ENCODE assay signal across 19 cellular contexts in genomic region chr15:92029767-92030166, GRCh38.
DNase-seq lines count a peak whose midpoint lies in the region; ATAC-seq, FAIRE-seq and TF ChIP-seq lines count a peak whose summit lies in the region.
"Had no signal": no experiment of that assay in that cellular context is flagged by ENCODE, and none has a peak within 500 bp of the region (broad histone marks: within the 10 kb centered on the region; RNA-seq: fewer than 3 reads in every experiment).

No MANE protein-coding gene starts in this region.

- TF ChIP-seq CTCF in esophagus squamous epithelium (IDR thresholded peaks at IDR 0.05) (no peak), vagina (IDR thresholded peaks at IDR 0.05) (no peak)

- 66 to 81% methylated on average over 10 of the region's 10 CpGs for WGBS in esophagus squamous epithelium, 2 donors
- WGBS in small intestine, 3 donors = 22 to 57% (median 38%) methylated on average over 10 of the region's 10 CpGs

- FAIRE-seq in small intestine (lab: Jason Lieb, UNC) = no peak
- FAIRE-seq: astrocyte, G401.6, RCC 7860 had no signal

- ATAC-seq in left colon = peak; percentile 65
- ATAC-seq in GM18868 (IDR thresholded peaks at IDR 0.05; ENCODE audit: unreplicated experiment) = no peak
- no peak for ATAC-seq in GM18870 (IDR thresholded peaks at IDR 0.05; ENCODE audit: unreplicated experiment)
- ATAC-seq: stimulated activated naive CD8-positive, alpha-beta T cell treated with anti-CD3 and anti-CD28 coated beads, Interleukin-15, Interleukin-2, amounts not matched to agents 100 U/mL and 50 U/mL, for 24 hours had no signal

- H3K9me3 ChIP-seq in esophagus squamous epithelium (no peaks in the 10 kb centered on the region), small intestine (ENCODE audit: control insufficient read depth, low read depth) (no peaks in the 10 kb centered on the region), vagina (no peaks in the 10 kb centered on the region)

- intact Hi-C loops in esophagus squamous epithelium (cut with DNase I) (no loop called here), left colon (cut with DNase I, micrococcal nuclease) (no loop called here), vagina (cut with DNase I) (loop anchor here (10.0 kb wide), 2 partner anchors 105 to 165 kb away; no protein-coding TSS in a partner anchor)

- TF ChIP-seq POLR2A in esophagus squamous epithelium (IDR thresholded peaks at IDR 0.05) = no peak
- no peak for TF ChIP-seq POLR2A in vagina (IDR thresholded peaks at IDR 0.05)

- H3K27me3 ChIP-seq in esophagus squamous epithelium (no peaks in the 10 kb centered on the region), small intestine (ENCODE audit: control insufficient read depth in 2 of 2, insufficient read depth in 2 of 2, low read length in 2 of 2) (no peaks in the 10 kb centered on the region), vagina (no peaks in the 10 kb centered on the region)

- H3K4me1 ChIP-seq in esophagus squamous epithelium (peaks cover 0 to 50% (median 24%) of the 10 kb centered on the region in 3 donors), small intestine (ENCODE audit: control insufficient read depth in 2 of 2, insufficient read depth in 1 of 2, low read depth in 1 of 2, low read length in 1 of 2) (peaks cover 2 to 3% of the 10 kb centered on the region in 2 donors), vagina (peaks cover 61% of the 10 kb centered on the region)

- H3K27ac ChIP-seq in esophagus squamous epithelium (peak overlapping the region; percentile 7 to 74 (median 60)), small intestine (ENCODE audit: low read depth in 1 of 2, low read length in 1 of 2) (peak overlapping the region in 1 of 2 donors; percentile 26), vagina (peak overlapping the region; percentile 80)

- H3K4me3 ChIP-seq in esophagus squamous epithelium = no peak overlapping the region
- H3K4me3 ChIP-seq in small intestine (ENCODE audit: low read depth in 1 of 2, low read length in 2 of 2) = no peak overlapping the region
- H3K4me3 ChIP-seq in vagina = no peak overlapping the region

- H3K36me3 ChIP-seq in esophagus squamous epithelium (no peaks in the 10 kb centered on the region), small intestine (ENCODE audit: control insufficient read depth in 2 of 2, insufficient read depth in 2 of 2, low read length in 2 of 2) (no peaks in the 10 kb centered on the region), vagina (no peaks in the 10 kb centered on the region)

- DNase-seq in esophagus squamous epithelium (lab: John Stamatoyannopoulos, UW) = no peak
- no peak for DNase-seq in left colon
- peak; percentile 86 for DNase-seq in small intestine
- no peak for DNase-seq in vagina (ENCODE audit: extremely low spot score in 2 of 2)
- DNase-seq in T1000 (lab: John Stamatoyannopoulos, UW) = no peak
- DNase-seq: activated CD4-positive, alpha-beta T cell treated with anti-CD3 and anti-CD28 coated beads, Interleukin-2, amount 50 U/mL, for 1 hour; CD4-positive, alpha-beta T cell; effector CD4-positive, alpha-beta T cell; HCEC 1CT; kidney glomerular epithelial cell; NCI-H1417 treated with DMSO at 0.1 percent for 48 hours; NCI-H510A treated with DMSO at 0.1 percent for 48 hours; stimulated activated CD4-positive, alpha-beta T cell treated with anti-CD3 and anti-CD28 coated beads, Interleukin-4, amount 100 ng/mL, for 24 hours; stimulated activated naive CD8-positive, alpha-beta T cell treated with anti-CD3 and anti-CD28 coated beads, Interleukin-15, Interleukin-2, amounts not matched to agents 100 U/mL and 50 U/mL, for 24 hours had no signal
